Comparison of ENCODE assay signal across 19 cellular contexts in the genomic region with DNA sequence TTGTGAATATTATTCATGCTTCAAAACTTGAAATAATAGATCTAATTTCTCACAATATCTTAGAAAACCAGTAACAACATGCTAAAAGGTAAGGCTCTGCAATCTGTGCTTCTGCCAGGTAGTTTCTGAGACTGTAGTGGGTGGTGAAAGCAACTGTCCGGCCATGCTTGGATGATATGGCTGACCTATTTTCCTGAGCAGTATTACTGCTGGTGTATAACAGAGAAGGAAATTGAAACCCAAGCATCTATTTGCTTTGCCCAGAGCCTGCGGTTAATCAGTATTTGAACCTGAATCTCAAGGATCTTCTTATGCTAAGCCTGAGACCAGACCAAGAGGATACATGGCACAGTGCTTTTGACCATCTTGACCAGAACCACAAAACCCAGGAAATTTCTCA.
DNase-seq lines count a peak whose midpoint lies in the region; ATAC-seq lines count a peak whose summit lies in the region.
"Had no signal": no experiment of that assay in that cellular context is flagged by ENCODE, and none has a peak within 500 bp of the region (broad histone marks: within the 10 kb centered on the region; RNA-seq: fewer than 3 reads in every experiment).

No MANE protein-coding gene starts in this region.

- H3K27me3 Mint-ChIP-seq in stimulated activated naive CD8-positive, alpha-beta T cell treated with anti-CD3 and anti-CD28 coated beads, Interleukin-15, amount 100 ng/mL, for 72 hours, result no peaks in the 10 kb centered on the region
- H3K27me3 Mint-ChIP-seq: CD4-positive, alpha-beta T cell had no signal

- H3K9me3 Mint-ChIP-seq in stimulated activated naive CD8-positive, alpha-beta T cell treated with anti-CD3 and anti-CD28 coated beads, Interleukin-15, amount 100 ng/mL, for 72 hours, result peaks cover 0 to 11% of the 10 kb centered on the region in 2 donors
- H3K9me3 Mint-ChIP-seq: IgD-negative memory B cell had no signal

- peak; percentile 42 for DNase-seq in DMS53 (lab: John Stamatoyannopoulos, UW)
- DNase-seq in DMS53 treated with DMSO at 0.1 percent for 48 hours (lab: John Stamatoyannopoulos, UW; ENCODE audit: unreplicated experiment), result no peak
- DNase-seq in NCI-H526 (lab: John Stamatoyannopoulos, UW), result no peak
- DNase-seq in NCI-H526 treated with DMSO at 0.1 percent for 48 hours (lab: John Stamatoyannopoulos, UW), result no peak
- DNase-seq in stimulated activated naive CD8-positive, alpha-beta T cell treated with anti-CD3 and anti-CD28 coated beads, Interleukin-15, amount 100 ng/mL, for 72 hours, result no peak
- DNase-seq: AML-193; Caco-2; CD4-positive, alpha-beta T cell; DMS79 treated with DMSO at 0.1 percent for 48 hours; GF-D8; GOT3; H7; Kasumi-1; KBM-7 had no signal

- no peak overlapping the region for H3K27ac Mint-ChIP-seq in stimulated activated naive CD8-positive, alpha-beta T cell treated with anti-CD3 and anti-CD28 coated beads, Interleukin-15, amount 100 ng/mL, for 72 hours
- H3K27ac Mint-ChIP-seq: CD4-positive, alpha-beta T cell; IgD-negative memory B cell had no signal

- H3K4me3 Mint-ChIP-seq in stimulated activated naive CD8-positive, alpha-beta T cell treated with anti-CD3 and anti-CD28 coated beads, Interleukin-15, amount 100 ng/mL, for 72 hours, result no peak overlapping the region
- H3K4me3 Mint-ChIP-seq: CD4-positive, alpha-beta T cell; IgD-negative memory B cell had no signal

- peak; percentile 57 for ATAC-seq in HG02678 (IDR thresholded peaks at IDR 0.05; ENCODE audit: unreplicated experiment)
- peak; percentile 79 for ATAC-seq in HG03354 (IDR thresholded peaks at IDR 0.05; ENCODE audit: poor library complexity, severe bottlenecking, unreplicated experiment)
- no peak for ATAC-seq in stimulated activated naive CD8-positive, alpha-beta T cell treated with anti-CD3 and anti-CD28 coated beads, Interleukin-15, amount 100 ng/mL, for 72 hours
- ATAC-seq: A549, HepG2 had no signal

- no peaks in the 10 kb centered on the region for H3K4me1 Mint-ChIP-seq in stimulated activated naive CD8-positive, alpha-beta T cell treated with anti-CD3 and anti-CD28 coated beads, Interleukin-15, amount 100 ng/mL, for 72 hours
- H3K4me1 Mint-ChIP-seq: IgD-negative memory B cell had no signal
